ENCODE assay signal across 23 cellular contexts in the genomic region with DNA sequence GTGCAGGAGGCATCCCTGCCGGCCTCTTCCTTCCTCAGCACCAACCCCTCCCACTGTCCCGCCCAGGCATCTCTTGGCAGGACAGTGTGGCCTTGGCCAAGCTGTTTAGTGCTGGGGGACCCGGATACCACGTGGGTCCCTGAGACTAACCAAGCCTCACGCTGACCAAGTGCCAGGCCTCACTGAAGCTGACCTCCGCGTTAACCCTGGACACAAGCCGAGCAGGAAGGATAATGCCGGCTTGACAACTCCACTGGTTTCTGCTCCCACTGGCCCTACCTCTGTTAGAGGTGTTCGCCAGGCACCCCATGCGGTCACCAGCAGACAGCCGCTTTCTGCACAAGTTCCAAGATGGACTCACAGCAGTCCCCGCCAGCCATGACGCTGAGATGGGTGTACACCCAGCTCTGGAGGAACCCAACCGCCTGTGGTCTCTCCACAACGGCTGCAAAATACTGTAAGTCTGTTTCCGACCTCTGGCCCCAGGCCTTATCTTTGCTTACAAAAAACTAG. TPM values are rescaled to one million over a fixed set of nuclear protein-coding genes. Genes with fewer than 3 reads are reported as not detected.
A peak's percentile ranks its signal among the peaks of the same experiment; 100 is the strongest.
DNase-seq lines count a peak whose midpoint lies in the region; ATAC-seq and TF ChIP-seq lines count a peak whose summit lies in the region.
"Had no signal": no experiment of that assay in that cellular context is flagged by ENCODE, and none has a peak within 500 bp of the region (broad histone marks: within the 10 kb centered on the region; RNA-seq: fewer than 3 reads in every experiment).

No MANE protein-coding gene starts in this region.

- H3K27me3 ChIP-seq in neural progenitor cell, result no peaks in the 10 kb centered on the region
- H3K27me3 ChIP-seq: BLaER1 treated with 17β-estradiol and CSF1 and Interleukin-3, amounts not matched to agents 10 nM and 100 nM; cardiac muscle cell; transverse colon had no signal

- H3K4me3 ChIP-seq in neural progenitor cell, result no peak overlapping the region
- H3K4me3 ChIP-seq: BLaER1 treated with 17β-estradiol and CSF1 and Interleukin-3, amounts not matched to agents 10 nM and 100 nM; cardiac muscle cell; K562; transverse colon had no signal

- H3K27ac ChIP-seq in neural progenitor cell, result peak overlapping the region; percentile 37
- H3K27ac ChIP-seq: BLaER1 treated with 17β-estradiol and CSF1 and Interleukin-3, amounts not matched to agents 10 nM and 100 nM; cardiac muscle cell; transverse colon had no signal

- peaks cover 3% of the 10 kb centered on the region for H3F3A ChIP-seq in neural progenitor cell (ENCODE audit: low read depth)

- H3K9me3 Mint-ChIP-seq in neural progenitor cell, result peaks cover 6% of the 10 kb centered on the region
- no peaks in the 10 kb centered on the region for H3K9me3 Mint-ChIP-seq in activated T-cell treated with anti-CD3 and anti-CD28 coated beads, Interleukin-2, amount 50 U/mL, for 4 hours
- H3K9me3 Mint-ChIP-seq: activated naive CD4-positive, alpha-beta T cell treated with anti-CD3 and anti-CD28 coated beads for 36 hours; activated T-cell treated with anti-CD3 and anti-CD28 coated beads, Interleukin-2, amount 50 U/mL, for 24 hours; stimulated activated naive CD8-positive, alpha-beta T cell treated with anti-CD3 and anti-CD28 coated beads, Interleukin-15, Interleukin-2, amounts not matched to agents 100 ng/mL and 50 ng/mL, for 24 hours had no signal

- H3K4me1 ChIP-seq in neural progenitor cell, result no peaks in the 10 kb centered on the region
- H3K4me1 ChIP-seq: transverse colon had no signal

- H3K36me3 Mint-ChIP-seq in neural progenitor cell, result peaks cover 21% of the 10 kb centered on the region
- no peaks in the 10 kb centered on the region for H3K36me3 Mint-ChIP-seq in activated T-cell treated with anti-CD3 and anti-CD28 coated beads, Interleukin-2, amount 50 U/mL, for 4 hours (ENCODE audit: insufficient read depth)

- H3K36me3 ChIP-seq in neural progenitor cell, result no peaks in the 10 kb centered on the region
- H3K36me3 ChIP-seq: BLaER1 treated with 17β-estradiol and CSF1 and Interleukin-3, amounts not matched to agents 10 nM and 100 nM; cardiac muscle cell had no signal

- peaks cover 3% of the 10 kb centered on the region for H3K4me1 Mint-ChIP-seq in neural progenitor cell
- no peaks in the 10 kb centered on the region for H3K4me1 Mint-ChIP-seq in activated T-cell treated with anti-CD3 and anti-CD28 coated beads, Interleukin-2, amount 50 U/mL, for 4 hours (ENCODE audit: low read depth)
- H3K4me1 Mint-ChIP-seq: activated CD4-positive, alpha-beta T cell treated with anti-CD3 and anti-CD28 coated beads for 36 hours had no signal

- H3K79me2 ChIP-seq in neural progenitor cell (ENCODE audit: low read depth), result no peaks in the 10 kb centered on the region

- H2AFZ ChIP-seq in neural progenitor cell (replicated peaks), result no peak overlapping the region

- no peaks in the 10 kb centered on the region for H4K20me1 ChIP-seq in neural progenitor cell (ENCODE audit: low read depth)
- H4K20me1 ChIP-seq: BLaER1 treated with 17β-estradiol and CSF1 and Interleukin-3, amounts not matched to agents 10 nM and 100 nM had no signal

- intact Hi-C loops in Right ventricle myocardium superior (cut with DNase I), result no loop called here
- intact Hi-C loops in cardiac septum (cut with DNase I), result no loop called here
- intact Hi-C loops in left cardiac atrium (cut with DNase I), result no loop called here

- no peaks in the 10 kb centered on the region for H3K9me3 ChIP-seq in neural progenitor cell (ENCODE audit: low read depth)
- H3K9me3 ChIP-seq: transverse colon had no signal

- DNase-seq in Right ventricle myocardium superior (peak; percentile 52), cardiac septum (ENCODE audit: low spot score) (no peak), left cardiac atrium (no peak), neural progenitor cell (ENCODE audit: low spot score) (no peak), H4 (ENCODE audit: low spot score) (no peak), NCI-H1105 (lab: John Stamatoyannopoulos, UW) (no peak)
- DNase-seq in activated T-cell treated with anti-CD3 and anti-CD28 coated beads, Interleukin-2, amount 50 U/mL, for 4 hours, result no peak
- DNase-seq: activated CD4-positive, alpha-beta T cell treated with anti-CD3 and anti-CD28 coated beads for 36 hours; activated CD8-positive, alpha-beta memory T cell treated with anti-CD3 and anti-CD28 coated beads for 24 hours; activated naive CD4-positive, alpha-beta T cell treated with anti-CD3 and anti-CD28 coated beads for 36 hours; activated T-cell treated with anti-CD3 and anti-CD28 coated beads, Interleukin-2, amount 50 U/mL, for 24 hours; Calu3; MV-4-11; NCI-H1694 treated with DMSO at 0.1 percent for 48 hours; NCI-H82; nucleus accumbens; transverse colon had no signal

- H3K4me3 Mint-ChIP-seq in neural progenitor cell, result no peak overlapping the region
- H3K4me3 Mint-ChIP-seq in activated T-cell treated with anti-CD3 and anti-CD28 coated beads, Interleukin-2, amount 50 U/mL, for 4 hours, result no peak overlapping the region
- H3K4me3 Mint-ChIP-seq: activated CD4-positive, alpha-beta T cell treated with anti-CD3 and anti-CD28 coated beads for 36 hours; activated naive CD4-positive, alpha-beta T cell treated with anti-CD3 and anti-CD28 coated beads for 36 hours; activated T-cell treated with anti-CD3 and anti-CD28 coated beads, Interleukin-2, amount 50 U/mL, for 24 hours; dendritic cell treated with granulocyte-macrophage colony-stimulating factor and Interleukin-4, amounts not matched to agents 40 ng/mL and 50 ng/mL, for 4 days; stimulated activated naive CD8-positive, alpha-beta T cell treated with anti-CD3 and anti-CD28 coated beads, Interleukin-15, Interleukin-2, amounts not matched to agents 100 ng/mL and 50 ng/mL, for 24 hours had no signal

- H3K27me3 Mint-ChIP-seq in neural progenitor cell (ENCODE audit: insufficient read depth, low read depth), result peaks cover 5% of the 10 kb centered on the region
- H3K27me3 Mint-ChIP-seq in activated T-cell treated with anti-CD3 and anti-CD28 coated beads, Interleukin-2, amount 50 U/mL, for 4 hours (ENCODE audit: low read depth), result peaks cover 8% of the 10 kb centered on the region

- ATAC-seq in Right ventricle myocardium superior (ENCODE audit: poor library complexity) (peak; percentile 46), left cardiac atrium (peak; percentile 77 to 85), GM21367 (IDR thresholded peaks at IDR 0.05; ENCODE audit: unreplicated experiment) (no peak)
- no peak for ATAC-seq in activated T-cell treated with anti-CD3 and anti-CD28 coated beads, Interleukin-2, amount 50 U/mL, for 4 hours
- ATAC-seq: activated CD4-positive, alpha-beta T cell treated with anti-CD3 and anti-CD28 coated beads for 36 hours; K562 had no signal

- no peak for TF ChIP-seq CTCF in neural progenitor cell (IDR thresholded peaks at IDR 0.05)

- H3K9ac ChIP-seq in neural progenitor cell, result no peak overlapping the region
- H3K9ac ChIP-seq: BLaER1 treated with 17β-estradiol and CSF1 and Interleukin-3, amounts not matched to agents 10 nM and 100 nM had no signal

- no peak overlapping the region for H3K27ac Mint-ChIP-seq in neural progenitor cell
- H3K27ac Mint-ChIP-seq: activated CD4-positive, alpha-beta T cell treated with anti-CD3 and anti-CD28 coated beads for 36 hours; activated naive CD4-positive, alpha-beta T cell treated with anti-CD3 and anti-CD28 coated beads for 36 hours; activated T-cell treated with anti-CD3 and anti-CD28 coated beads, Interleukin-2, amount 50 U/mL, for 24 hours; dendritic cell treated with granulocyte-macrophage colony-stimulating factor and Interleukin-4, amounts not matched to agents 40 ng/mL and 50 ng/mL, for 4 days; stimulated activated naive CD8-positive, alpha-beta T cell treated with anti-CD3 and anti-CD28 coated beads, Interleukin-15, Interleukin-2, amounts not matched to agents 100 ng/mL and 50 ng/mL, for 24 hours had no signal

- H3K4me2 ChIP-seq in neural progenitor cell, result no peak overlapping the region
- H3K4me2 ChIP-seq: BLaER1 treated with 17β-estradiol and CSF1 and Interleukin-3, amounts not matched to agents 10 nM and 100 nM had no signal

RNA-seq across cellular contexts. Expression of gene GRTP1, which starts 12.4 kb away (rescaled TPM):
- total RNA-seq in Right ventricle myocardium superior (1.1 TPM), cardiac septum (0.70 TPM), left cardiac atrium (1 to 10 TPM; 1.5 to 1.8 TPM), neural progenitor cell (ENCODE audit: low replicate concordance) (14.8 and 19.3 TPM in 2 replicates)
- 3.6 and 6.7 TPM in 2 replicates for total RNA-seq in H4 (2014; rRNA removed; shearing (Covaris generic))
- total RNA-seq in activated T-cell treated with anti-CD3 and anti-CD28 coated beads, Interleukin-2, amount 50 U/mL, for 4 hours, result under 1 TPM; 0.19 to 0.40 (median 0.38) TPM

RNA-seq across cellular contexts. Expression of gene LAMP1, which starts 54.5 kb away (rescaled TPM):
- total RNA-seq in Right ventricle myocardium superior (89.6 TPM), cardiac septum (91.4 TPM), left cardiac atrium (100 to 1,000 TPM; 122 to 128 TPM), neural progenitor cell (ENCODE audit: low replicate concordance) (49.7 and 64.6 TPM in 2 replicates)
- 77.3 and 82.2 TPM in 2 replicates for total RNA-seq in H4 (2014; rRNA removed; shearing (Covaris generic))
- 100 to 1,000 TPM in 1 of 3 donors, 10 to 100 TPM in 2; 81.8 to 101 (median 88.4) TPM for total RNA-seq in activated T-cell treated with anti-CD3 and anti-CD28 coated beads, Interleukin-2, amount 50 U/mL, for 4 hours

Comparison
In these comparisons a context has a peak if more than half of its experiments do, and no peak if none do; other contexts are left out.
1. ATAC-seq: peak in Right ventricle myocardium superior (single experiment) and left cardiac atrium (2 of 2); none in GM21367 (single experiment) and activated T-cell treated with anti-CD3 and anti-CD28 coated beads, Interleukin-2, amount 50 U/mL, for 4 hours (0 of 2).